ENCODE assay signal across 19 cellular contexts in genomic region chr14:22644305-22644635, GRCh38. TPM values are rescaled to one million over a fixed set of nuclear protein-coding genes. Genes with fewer than 3 reads are reported as not detected.
DNase-seq lines count a peak whose midpoint lies in the region; ATAC-seq and TF ChIP-seq lines count a peak whose summit lies in the region.
"Had no signal": no experiment of that assay in that cellular context is flagged by ENCODE, and none has a peak within 500 bp of the region (broad histone marks: within the 10 kb centered on the region; RNA-seq: fewer than 3 reads in every experiment).

OR6J1 (minus strand) TSS chr14:22644352; CDS start chr14:22634811, 9,541 bp downstream.

- DNase-seq in HCT116 (ENCODE audit: low read depth, low spot score) (no peak), PC-9 (no peak), body of pancreas (no peak), osteocyte (ENCODE audit: extremely low spot score, unreplicated experiment) (no peak)
- DNase-seq: AML-193; DMS 273 treated with DMSO at 0.1 percent for 48 hours; DND-41; GOT3; NCI-H1092; NCI-H446; NCI-H526 treated with DMSO at 0.1 percent for 48 hours; NK-92 treated with Interleukin-12 subunit alpha and Interleukin-12 subunit beta, amount 100 ng/mL, for 24 hours; T-helper 1 cell had no signal

- WGBS in body of pancreas, 2 donors = 14 to 33% methylated on average over 1 of the region's 1 CpG

- H3K27ac ChIP-seq in HCT116 (ENCODE audit: low read depth, low read length) (no peak within 1 kb of the TSS), PC-9 (no peak within 1 kb of the TSS), body of pancreas (no peak within 1 kb of the TSS)

- RAD21 ChIA-PET in HCT116 (lab: Charles Lee; ENCODE audit: low non-redundant PET in 1 of 2, low total read pairs in 2 of 2, uncharacterized antibody in 2 of 2, unreplicated experiment in 2 of 2) = no interaction called here

- peaks cover 19% of the 10 kb centered on the region for H3K4me1 Mint-ChIP-seq in osteocyte (ENCODE audit: unreplicated experiment)

- CTCF ChIA-PET in HCT116 (lab: Charles Lee) = interaction anchor here (1.0 to 2.5 kb wide), 5 partner anchors 9 to 85 kb away, joined by 3 to 10 read pairs (median 6); partner anchors contain the start of gene DAD1
- CTCF ChIA-PET in PC-9 (lab: Charles Lee) = interaction anchor here (0.7 kb wide), 1 partner anchor 74 kb away, joined by 3 read pairs; no protein-coding TSS in a partner anchor

- H2AFZ ChIP-seq in HCT116 (ENCODE audit: low read depth, low read length, poor library complexity, severe bottlenecking) = no peak within 1 kb of the TSS
- H2AFZ ChIP-seq in PC-9 = no peak within 1 kb of the TSS

- H3K4me2 ChIP-seq in HCT116 (ENCODE audit: low read length) (no peak within 1 kb of the TSS), PC-9 (no peak within 1 kb of the TSS)

- H3F3A ChIP-seq in PC-9 (ENCODE audit: insufficient read depth, low read depth) = peaks cover 34% of the 10 kb centered on the region

- no peak; a peak in 1 of 6 replicates for TF ChIP-seq CTCF in HCT116 (IDR thresholded peaks at IDR 0.05 in 2 of 3, conservative IDR thresholded peaks at IDR 0.05 in 1 of 3; ENCODE audit: borderline replicate concordance in 1 of 3, insufficient read depth in 1 of 3, low read depth in 2 of 3, low read length in 2 of 3)
- TF ChIP-seq CTCF in PC-9 (conservative IDR thresholded peaks at IDR 0.05) = peak; percentile 12; the same call in 1 of the 2 replicates
- TF ChIP-seq CTCF in body of pancreas (IDR thresholded peaks at IDR 0.05) = no peak
- no peak for TF ChIP-seq CTCF in osteocyte (IDR thresholded peaks at IDR 0.05)

- H3K27me3 ChIP-seq in HCT116 (ENCODE audit: insufficient read depth, low read length) (no peaks in the 10 kb centered on the region), PC-9 (ENCODE audit: insufficient read depth, low read depth) (no peaks in the 10 kb centered on the region), body of pancreas (no peaks in the 10 kb centered on the region)

- H3K9ac ChIP-seq in HCT116 (ENCODE audit: low read length) = no peak within 1 kb of the TSS

- peak within 1 kb of the TSS; percentile 25 for H3K27ac Mint-ChIP-seq in osteocyte (ENCODE audit: unreplicated experiment)

- TF ChIP-seq RAD21 in HCT116 (IDR thresholded peaks at IDR 0.05; ENCODE audit: low read depth) = no peak

- H3K4me3 Mint-ChIP-seq in osteocyte (ENCODE audit: unreplicated experiment) = no peak within 1 kb of the TSS

- TF ChIP-seq POLR2A in HCT116 (IDR thresholded peaks at IDR 0.05; ENCODE audit: borderline replicate concordance, extremely low read depth, insufficient read depth, insufficient read length) (no peak), body of pancreas (IDR thresholded peaks at IDR 0.05) (no peak)

- POLR2A ChIA-PET in HCT116 (lab: Charles Lee) (no interaction called here), PC-9 (lab: Charles Lee; ENCODE audit: unreplicated experiment) (interaction anchor here (0.6 kb wide), 1 partner anchor 73 kb away, joined by 19 read pairs; no protein-coding TSS in a partner anchor)

- H3K9me3 ChIP-seq in HCT116 (ENCODE audit: control insufficient read depth in 1 of 2, insufficient read depth in 1 of 2, low read depth in 1 of 2, low read length in 2 of 2) (no peaks in the 10 kb centered on the region), PC-9 (ENCODE audit: insufficient read depth, low read depth) (no peaks in the 10 kb centered on the region), body of pancreas (no peaks in the 10 kb centered on the region)

- no peaks in the 10 kb centered on the region for H3K36me3 ChIP-seq in HCT116 (ENCODE audit: control insufficient read depth in 1 of 2, insufficient read depth in 2 of 2, low read length in 2 of 2)
- no peaks in the 10 kb centered on the region for H3K36me3 ChIP-seq in PC-9 (ENCODE audit: low read depth)
- no peaks in the 10 kb centered on the region for H3K36me3 ChIP-seq in body of pancreas (replicated peaks in 1 of 2; ENCODE audit: insufficient read depth in 1 of 2, low read depth in 2 of 2)

- H3K9me3 Mint-ChIP-seq in osteocyte (ENCODE audit: unreplicated experiment) = peaks cover 5% of the 10 kb centered on the region

- H3K4me1 ChIP-seq in HCT116 (ENCODE audit: control insufficient read depth in 1 of 2, insufficient read depth in 2 of 2, low read length in 2 of 2) (peaks cover 5 to 20% of the 10 kb centered on the region in 2 experiments; a peak in 2 of 4 replicates), PC-9 (replicated peaks; ENCODE audit: insufficient read depth) (peaks cover 45% of the 10 kb centered on the region), body of pancreas (no peaks in the 10 kb centered on the region)

- H3K9me2 ChIP-seq in HCT116 (ENCODE audit: insufficient read depth) (no peaks in the 10 kb centered on the region), PC-9 (ENCODE audit: insufficient read depth) (no peaks in the 10 kb centered on the region)

- BruUV-seq in HCT116 (replicated peaks; lab: Mats Ljungman, UMichigan) (no TSS peak), PC-9 (replicated peaks; lab: Mats Ljungman, UMichigan) (no TSS peak)

- intact Hi-C loops in HCT116 (cut with micrococcal nuclease) = no loop called here
- intact Hi-C loops in PC-9 (cut with micrococcal nuclease; ENCODE audit: unreplicated experiment) = loop anchor here (2.0 kb wide), 1 partner anchor 73 kb away; no protein-coding TSS in a partner anchor
- intact Hi-C loops in body of pancreas (cut with DNase I) = loop anchor here (5.0 kb wide), 1 partner anchor 72 kb away; no protein-coding TSS in a partner anchor

- no peaks in the 10 kb centered on the region for H3K79me2 ChIP-seq in HCT116 (ENCODE audit: insufficient read depth, low read length)
- no peaks in the 10 kb centered on the region for H3K79me2 ChIP-seq in PC-9 (ENCODE audit: low read depth)

- H3K4me3 ChIP-seq in HCT116 (replicated peaks in 1 of 2; ENCODE audit: low read depth in 1 of 2, low read length in 2 of 2) = no peak within 1 kb of the TSS
- no peak within 1 kb of the TSS for H3K4me3 ChIP-seq in PC-9
- H3K4me3 ChIP-seq in body of pancreas = no peak within 1 kb of the TSS

- no peaks in the 10 kb centered on the region for H3K27me3 Mint-ChIP-seq in osteocyte (ENCODE audit: unreplicated experiment)

- H4K20me1 ChIP-seq in HCT116 (ENCODE audit: insufficient read depth) (no peaks in the 10 kb centered on the region), PC-9 (ENCODE audit: insufficient read depth) (no peaks in the 10 kb centered on the region)

- ATAC-seq in HCT116 = peak; percentile 56; the same call in 1 of the 2 replicates
- peak; percentile 24 for ATAC-seq in body of pancreas
- no peak for ATAC-seq in GM21367 (IDR thresholded peaks at IDR 0.05; ENCODE audit: unreplicated experiment)
- ATAC-seq in HG02938 (IDR thresholded peaks at IDR 0.05; ENCODE audit: unreplicated experiment) = no peak
- no peak for ATAC-seq in GM19324 (IDR thresholded peaks at IDR 0.05; ENCODE audit: low FRiP score, unreplicated experiment)

- no peaks in the 10 kb centered on the region for H3K36me3 Mint-ChIP-seq in osteocyte (ENCODE audit: unreplicated experiment)

TF ChIP-seq in HCT116, 20 proteins besides CTCF, POLR2A, EP300 and RAD21:
- TF ChIP-seq POLR2AphosphoS5 (IDR thresholded peaks at IDR 0.05; ENCODE audit: low read depth, low read length) (no peak), YY1 (IDR thresholded peaks at IDR 0.05; ENCODE audit: extremely low read depth, insufficient replicate concordance, low read depth, low read length) (no peak), SP1 (IDR thresholded peaks at IDR 0.05; ENCODE audit: low read depth) (no peak), ZNF274 (IDR thresholded peaks at IDR 0.05; ENCODE audit: low read depth, low read length) (no peak), ZFX (IDR thresholded peaks at IDR 0.05) (no peak), CEBPB (IDR thresholded peaks at IDR 0.05; ENCODE audit: low read depth) (no peak), TCF7L2 (IDR thresholded peaks at IDR 0.05; ENCODE audit: borderline replicate concordance, extremely low read depth, insufficient read depth, insufficient read length) (no peak)
- TF ChIP-seq, protein P1, sequence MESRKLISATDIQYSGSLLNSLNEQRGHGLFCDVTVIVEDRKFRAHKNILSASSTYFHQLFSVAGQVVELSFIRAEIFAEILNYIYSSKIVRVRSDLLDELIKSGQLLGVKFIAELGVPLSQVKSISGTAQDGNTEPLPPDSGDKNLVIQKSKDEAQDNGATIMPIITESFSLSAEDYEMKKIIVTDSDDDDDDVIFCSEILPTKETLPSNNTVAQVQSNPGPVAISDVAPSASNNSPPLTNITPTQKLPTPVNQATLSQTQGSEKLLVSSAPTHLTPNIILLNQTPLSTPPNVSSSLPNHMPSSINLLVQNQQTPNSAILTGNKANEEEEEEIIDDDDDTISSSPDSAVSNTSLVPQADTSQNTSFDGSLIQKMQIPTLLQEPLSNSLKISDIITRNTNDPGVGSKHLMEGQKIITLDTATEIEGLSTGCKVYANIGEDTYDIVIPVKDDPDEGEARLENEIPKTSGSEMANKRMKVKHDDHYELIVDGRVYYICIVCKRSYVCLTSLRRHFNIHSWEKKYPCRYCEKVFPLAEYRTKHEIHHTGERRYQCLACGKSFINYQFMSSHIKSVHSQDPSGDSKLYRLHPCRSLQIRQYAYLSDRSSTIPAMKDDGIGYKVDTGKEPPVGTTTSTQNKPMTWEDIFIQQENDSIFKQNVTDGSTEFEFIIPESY (IDR thresholded peaks at IDR 0.05; ENCODE audit: extremely low read depth, insufficient replicate concordance, low read length) = no peak
- TF ChIP-seq, protein P2, sequence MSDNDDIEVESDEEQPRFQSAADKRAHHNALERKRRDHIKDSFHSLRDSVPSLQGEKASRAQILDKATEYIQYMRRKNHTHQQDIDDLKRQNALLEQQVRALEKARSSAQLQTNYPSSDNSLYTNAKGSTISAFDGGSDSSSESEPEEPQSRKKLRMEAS (IDR thresholded peaks at IDR 0.05) = no peak
- TF ChIP-seq, protein P3, sequence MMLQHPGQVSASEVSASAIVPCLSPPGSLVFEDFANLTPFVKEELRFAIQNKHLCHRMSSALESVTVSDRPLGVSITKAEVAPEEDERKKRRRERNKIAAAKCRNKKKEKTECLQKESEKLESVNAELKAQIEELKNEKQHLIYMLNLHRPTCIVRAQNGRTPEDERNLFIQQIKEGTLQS (IDR thresholded peaks at IDR 0.05) = no peak
TF ChIP-seq in HCT116: peak in this region for 0.

RNA-seq across cellular contexts. Expression of gene OR6J1, which starts in this region (rescaled TPM):
- total RNA-seq in HCT116 (2021; ENCODE audit: unreplicated experiment) (not detected), PC-9 (2021) (0.11 TPM in 1 of 2 replicates, not detected in the other), body of pancreas (not detected), osteocyte (not detected in 2 replicates)
- polyA plus RNA-seq in HCT116 (2012) = not detected in 2 replicates
- total RNA-seq: G401, MCF 10A had no signal
- polyA plus RNA-seq: CD14-positive monocyte had no signal

Comparison
In these comparisons a context has a peak if more than half of its experiments do, and no peak if none do; other contexts are left out.
1. Peak in ATAC-seq in HCT116; RNA of the gene not detected or under 1 TPM.
2. Peak in ATAC-seq in body of pancreas; RNA of the gene not detected or under 1 TPM.